Comparison of ENCODE assay signal across 8 cellular contexts in the genomic region with DNA sequence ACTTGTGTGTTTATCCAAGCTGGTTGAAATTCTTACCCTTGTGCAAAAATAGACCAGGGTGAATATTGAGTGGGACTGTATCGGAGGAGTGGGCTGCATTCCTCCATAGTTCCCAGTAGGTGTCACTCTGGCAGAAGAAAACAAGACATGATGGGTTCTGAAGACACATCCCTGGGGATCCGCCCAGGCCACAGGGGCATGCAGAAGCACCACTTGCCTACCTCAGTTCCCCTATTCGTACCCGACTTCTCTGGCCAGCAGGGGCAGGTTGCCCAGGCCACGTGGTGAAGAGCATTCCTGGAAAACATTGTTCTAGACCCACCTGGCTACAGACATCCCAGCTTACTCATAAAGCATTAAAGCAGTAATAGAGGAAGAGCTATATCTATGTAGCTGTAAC.
A peak's percentile ranks its signal among the peaks of the same experiment; 100 is the strongest.
DNase-seq lines count a peak whose midpoint lies in the region; ATAC-seq and TF ChIP-seq lines count a peak whose summit lies in the region.

No MANE protein-coding gene starts in this region.

- DNase-seq in COLO829 (ENCODE audit: low spot score), result peak; percentile 54
- DNase-seq in HuH-7 (ENCODE audit: low spot score), result peak; percentile 77
- peak; percentile 14 to 36 for DNase-seq in SJCRH30
- peak in 46 of 61 donors; percentile 19 to 88 (median 62) for DNase-seq in caudate nucleus (lab: John Stamatoyannopoulos, UW)
- DNase-seq in left lobe of liver (ENCODE audit: low spot score), result no peak
- DNase-seq in transverse colon, result no peak
- no peak for DNase-seq in DMS79 (lab: John Stamatoyannopoulos, UW)

- H3K36me3 ChIP-seq in SJCRH30 (no peaks in the 10 kb centered on the region), transverse colon (no peaks in the 10 kb centered on the region)

- in situ Hi-C loops in transverse colon (cut with MboI; ENCODE audit: low pct_ligation_motif_present in 1 of 4, low pct_unique_long_range_greater_than_20kb in 1 of 4, low sequenced_read_pairs in 3 of 4), result no loop called here

- H3K4me1 ChIP-seq in SJCRH30, result no peaks in the 10 kb centered on the region
- peaks cover 0 to 25% (median 7%) of the 10 kb centered on the region in 4 donors for H3K4me1 ChIP-seq in transverse colon

- H3K9me3 ChIP-seq in SJCRH30 (replicated peaks) (no peaks in the 10 kb centered on the region), transverse colon (no peaks in the 10 kb centered on the region)

- no peaks in the 10 kb centered on the region for H3K27me3 ChIP-seq in SJCRH30
- no peaks in the 10 kb centered on the region for H3K27me3 ChIP-seq in transverse colon

- H3K4me3 ChIP-seq in SJCRH30 (no peak overlapping the region), transverse colon (no peak overlapping the region)

- peak; percentile 37 to 59 (median 46) for TF ChIP-seq CTCF in transverse colon (IDR thresholded peaks at IDR 0.05)

- no peak for TF ChIP-seq EP300 in transverse colon (IDR thresholded peaks at IDR 0.05; ENCODE audit: low read depth)

- intact Hi-C loops in transverse colon (cut with DNase I; ENCODE audit: low total_unique reads), result no loop called here

- peak; percentile 49 for ATAC-seq in GM19397 (IDR thresholded peaks at IDR 0.05; ENCODE audit: unreplicated experiment)
- ATAC-seq in left lobe of liver, result peak; percentile 83

- WGBS in transverse colon (ENCODE audit: low coverage in 1 of 2), 2 donors, result 13% methylated on average over 5 of the region's 5 CpGs; no CpG with 5 or more reads in 1 of the 2 donors

- no peak overlapping the region for H3K27ac ChIP-seq in SJCRH30
- peak overlapping the region; percentile 60 for H3K27ac ChIP-seq in caudate nucleus (ENCODE audit: low read depth, low read length)
- no peak overlapping the region for H3K27ac ChIP-seq in transverse colon

- TF ChIP-seq POLR2A in transverse colon (IDR thresholded peaks at IDR 0.05), result no peak

Comparison
In these comparisons a context has a peak if more than half of its experiments do, and no peak if none do; other contexts are left out.
1. DNase-seq: peak in COLO829 (single experiment), HuH-7 (single experiment), SJCRH30 (2 of 2) and caudate nucleus (46 of 61); none in left lobe of liver (single experiment), transverse colon (single experiment) and DMS79 (single experiment).